In the genomic region with DNA sequence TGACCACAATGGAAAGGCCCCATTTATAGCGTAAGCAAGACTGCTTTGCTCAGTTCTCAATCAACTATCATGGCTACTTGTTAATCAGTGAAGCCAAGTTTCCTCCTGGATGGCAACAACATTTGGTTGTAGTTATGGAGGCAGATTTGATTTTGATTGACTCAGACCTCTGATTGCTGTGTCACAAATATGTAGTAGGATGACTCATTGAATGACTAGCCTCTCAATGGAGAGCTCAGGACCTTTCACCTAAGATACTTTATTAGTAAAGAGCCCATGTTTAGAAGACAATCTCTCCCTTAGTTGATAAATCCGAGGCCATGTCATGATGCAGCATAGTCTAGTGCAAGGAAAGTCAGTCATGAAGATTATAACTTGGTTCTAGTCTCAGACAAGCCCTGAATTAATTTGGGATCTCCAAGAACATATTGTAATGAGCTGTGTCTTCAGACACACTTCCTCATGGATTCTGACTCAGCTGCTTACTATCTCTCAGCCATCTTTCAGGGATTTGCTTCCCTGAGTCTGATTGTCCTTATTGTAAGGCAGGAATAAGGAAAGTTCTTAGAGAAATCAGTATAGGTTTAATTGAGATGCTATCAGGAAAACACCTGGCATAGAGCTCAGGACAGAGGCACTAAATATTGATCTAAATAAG, we compare ENCODE assay signal across 19 cellular contexts.
"Had no signal": no experiment of that assay in that cellular context is flagged by ENCODE, and none has a peak within 500 bp of the region (broad histone marks: within the 10 kb centered on the region; RNA-seq: fewer than 3 reads in every experiment).

No MANE protein-coding gene starts in this region.

- DNase-seq: activated CD4-positive, alpha-beta T cell treated with anti-CD3 and anti-CD28 coated beads, Interleukin-2, amount 10 ng/mL, durations not matched to agents 7 days and 5 days; activated naive CD4-positive, alpha-beta T cell treated with anti-CD3 and anti-CD28 coated beads, Interleukin-2, amount 10 ng/mL, durations not matched to agents 7 days and 5 days; adrenal gland; central memory CD4-positive, alpha-beta T cell; cortex of kidney; effector memory CD8-positive, alpha-beta T cell; heart right ventricle; islet precursor cell; left lung; mesendoderm; nephron progenitor cell; stimulated activated CD4-positive, alpha-beta T cell treated with anti-CD3 and anti-CD28 coated beads, Interleukin-2, amount 100 ng/mL, for 24 hours; stimulated activated naive CD4-positive, alpha-beta T cell; T-helper 1 cell had no signal

- H3K4me3 ChIP-seq: adrenal gland, heart right ventricle, left lung, prostate gland had no signal

- H3K27ac ChIP-seq: adrenal gland, heart right ventricle, left lung, prostate gland had no signal

- H3K9me3 ChIP-seq: adrenal gland, prostate gland had no signal

- H3K36me3 Mint-ChIP-seq: activated naive CD4-positive, alpha-beta T cell treated with anti-CD3 and anti-CD28 coated beads, Interleukin-2, amount 10 ng/mL, durations not matched to agents 7 days and 5 days; type B pancreatic cell; WTC11 had no signal

- H3K27me3 ChIP-seq: adrenal gland, heart right ventricle, left lung had no signal

- ATAC-seq: effector memory CD8-positive, alpha-beta T cell; heart right ventricle; left lung; sciatic nerve; WTC11 had no signal

- H3K4me3 Mint-ChIP-seq: activated CD4-positive, alpha-beta T cell treated with anti-CD3 and anti-CD28 coated beads, Interleukin-2, amount 10 ng/mL, durations not matched to agents 7 days and 5 days; activated naive CD4-positive, alpha-beta T cell treated with anti-CD3 and anti-CD28 coated beads, Interleukin-2, amount 10 ng/mL, durations not matched to agents 7 days and 5 days; effector memory CD8-positive, alpha-beta T cell; nephron progenitor cell; type B pancreatic cell; WTC11 had no signal

- H3K27ac Mint-ChIP-seq: activated CD4-positive, alpha-beta T cell treated with anti-CD3 and anti-CD28 coated beads, Interleukin-2, amount 10 ng/mL, durations not matched to agents 7 days and 5 days; activated naive CD4-positive, alpha-beta T cell treated with anti-CD3 and anti-CD28 coated beads, Interleukin-2, amount 10 ng/mL, durations not matched to agents 7 days and 5 days; activated T-helper 2 cell treated with anti-CD3 and anti-CD28 coated beads, Interferon-gamma antibody, Interleukin-2, Interleukin-4, amounts not matched to agents 10 μg/mL and 5 μg/mL and 100 μg/mL, durations not matched to agents 14 hours and 24 hours and 36 hours; effector memory CD8-positive, alpha-beta T cell; nephron progenitor cell; type B pancreatic cell; WTC11 had no signal

- H3K4me1 ChIP-seq: adrenal gland, heart right ventricle, left lung, prostate gland had no signal

- H3K4me1 Mint-ChIP-seq: activated CD4-positive, alpha-beta T cell treated with anti-CD3 and anti-CD28 coated beads, Interleukin-2, amount 10 ng/mL, durations not matched to agents 7 days and 5 days; activated naive CD4-positive, alpha-beta T cell treated with anti-CD3 and anti-CD28 coated beads, Interleukin-2, amount 10 ng/mL, durations not matched to agents 7 days and 5 days; nephron progenitor cell; WTC11 had no signal

- H3K36me3 ChIP-seq: adrenal gland, heart right ventricle, left lung, prostate gland had no signal

- H3K27me3 Mint-ChIP-seq: activated CD4-positive, alpha-beta T cell treated with anti-CD3 and anti-CD28 coated beads, Interleukin-2, amount 10 ng/mL, durations not matched to agents 7 days and 5 days; activated naive CD4-positive, alpha-beta T cell treated with anti-CD3 and anti-CD28 coated beads, Interleukin-2, amount 10 ng/mL, durations not matched to agents 7 days and 5 days; effector memory CD8-positive, alpha-beta T cell; type B pancreatic cell had no signal
